ENCODE assay signal across 8 cellular contexts in genomic region chr9:88388886-88389617, GRCh38. TPM values are rescaled to one million over a fixed set of nuclear protein-coding genes. Genes with fewer than 3 reads are reported as not detected.
DNase-seq lines count a peak whose midpoint lies in the region; TF ChIP-seq lines count a peak whose summit lies in the region.

No MANE protein-coding gene starts in this region.

- peaks cover 2% of the 10 kb centered on the region for H3K9me3 ChIP-seq in iPS-18c (ENCODE audit: control insufficient read depth, insufficient read depth, low read length)
- no peaks in the 10 kb centered on the region for H3K9me3 ChIP-seq in sigmoid colon

- TF ChIP-seq CTCF in brain microvascular endothelial cell (IDR thresholded peaks at IDR 0.05; ENCODE audit: low read depth, low read length, missing control alignments) (no peak), sigmoid colon (IDR thresholded peaks at IDR 0.05) (no peak)

- peaks cover 0 to 38% (median 28%) of the 10 kb centered on the region in 4 donors for H3K4me1 ChIP-seq in sigmoid colon

- in situ Hi-C loops in brain microvascular endothelial cell (cut with HindIII; ENCODE audit: low pct_ligation_motif_present, low sequenced_read_pairs): no loop called here

- intact Hi-C loops in sigmoid colon (cut with DNase I): loop anchor here (5.0 to 10.0 kb wide), 7 partner anchors 188 to 707 kb away; partner anchors contain the start of genes CDK20 and CTSL

- H3K27ac ChIP-seq in brain microvascular endothelial cell: peak overlapping the region; percentile 96
- peak overlapping the region; percentile 87 to 96 (median 95) for H3K27ac ChIP-seq in sigmoid colon

- WGBS in sigmoid colon, 2 donors: 1% methylated on average over 71 of the region's 71 CpGs

- DNase-seq in H4 (ENCODE audit: low spot score) (peak; percentile 59), LHCN-M2 (ENCODE audit: low read depth) (peak; percentile 71), T-helper 2 cell (peak in 3 of 5 experiments; percentile 17 to 53 (median 28)), brain microvascular endothelial cell (peak; percentile 62), sigmoid colon (peak; percentile 81)
- DNase-seq in effector CD4-positive, alpha-beta T cell: no peak

- no peak for TF ChIP-seq POLR2A in sigmoid colon (IDR thresholded peaks at IDR 0.05)

- H3K27me3 ChIP-seq in brain microvascular endothelial cell (replicated peaks) (no peaks in the 10 kb centered on the region), sigmoid colon (no peaks in the 10 kb centered on the region)

- H3K4me3 ChIP-seq in GM08714 (ENCODE audit: low read length) (peak overlapping the region; percentile 98), brain microvascular endothelial cell (ENCODE audit: low read depth, low read length) (peak overlapping the region; percentile 78), iPS-18c (ENCODE audit: insufficient read depth, low read depth, low read length) (peak overlapping the region; percentile 71), sigmoid colon (peak overlapping the region; percentile 54 to 97 (median 96))

- TF ChIP-seq EP300 in sigmoid colon (IDR thresholded peaks at IDR 0.05): no peak

- H3K36me3 ChIP-seq in brain microvascular endothelial cell (replicated peaks) (no peaks in the 10 kb centered on the region), sigmoid colon (no peaks in the 10 kb centered on the region)

RNA-seq across cellular contexts. Expression of gene SPIN1, which starts 0.8 kb away (rescaled TPM):
- 63.5 and 64.4 TPM in 2 replicates for total RNA-seq in H4 (2014; rRNA removed; shearing (Covaris generic))
- total RNA-seq in LHCN-M2 (2014; rRNA removed) (108 and 113 TPM in 2 replicates), sigmoid colon (100 to 1,000 TPM in 1 of 4 donors, 10 to 100 TPM in 3; 79.2 to 102 (median 83.1) TPM)
- 44.6 TPM for polyA plus RNA-seq in LHCN-M2 (2012)
- polyA plus RNA-seq in sigmoid colon: 10 to 100 TPM; 23.3 to 34.8 (median 32.1) TPM
